Comparison of ENCODE assay signal across 27 cellular contexts in genomic region chr10:48842231-48842630, GRCh38.
"Had no signal": no experiment of that assay in that cellular context is flagged by ENCODE, and none has a peak within 500 bp of the region (broad histone marks: within the 10 kb centered on the region; RNA-seq: fewer than 3 reads in every experiment).

No MANE protein-coding gene starts in this region.

- H3K27ac Mint-ChIP-seq: activated B cell treated with CpG ODN at 0.5 μM for 24 hours; activated CD4-positive, alpha-beta memory T cell treated with anti-CD3 and anti-CD28 coated beads, Interleukin-2, amount 10 ng/mL, durations not matched to agents 7 days and 5 days; activated CD4-positive, alpha-beta T cell treated with anti-CD3 and anti-CD28 coated beads, Interleukin-2, amount 10 ng/mL, durations not matched to agents 7 days and 5 days; activated naive CD8-positive, alpha-beta T cell; activated T-helper 17 cell treated with anti-CD3 and anti-CD28 coated beads, Interleukin-2, amount 50 U/mL, for 72 hours; dendritic cell treated with granulocyte-macrophage colony-stimulating factor and Interleukin-4, amounts not matched to agents 40 ng/mL and 50 ng/mL, for 4 days; endodermal cell; T-helper 17 cell; T-helper 2 cell treated with Interferon-gamma antibody and Interleukin-4, amounts not matched to agents 5 μg/mL and 100 μg/mL, for 36 hours had no signal

- DNase-seq: activated B cell treated with CpG ODN at 0.5 μM for 24 hours; activated CD4-positive, alpha-beta memory T cell treated with anti-CD3 and anti-CD28 coated beads, Interleukin-2, amount 10 ng/mL, durations not matched to agents 7 days and 5 days; activated CD4-positive, alpha-beta T cell treated with anti-CD3 and anti-CD28 coated beads, Interleukin-2, amount 10 ng/mL, durations not matched to agents 7 days and 5 days; activated CD4-positive, alpha-beta T cell treated with anti-CD3 and anti-CD28 coated beads, Interleukin-2, amount 50 U/mL, for 4 hours; activated effector memory CD4-positive, alpha-beta T cell treated with Interleukin-2 at 50 U/mL for 16 hours; activated gamma-delta T cell treated with Interleukin-2 at 50 U/mL for 16 hours; activated naive CD4-positive, alpha-beta T cell treated with anti-CD3 and anti-CD28 coated beads, Interleukin-2, amount 50 U/mL, for 16 hours; activated naive CD4-positive, alpha-beta T cell treated with Interleukin-2 at 50 U/mL for 16 hours; activated T-cell treated with anti-CD3 and anti-CD28 coated beads, Interleukin-2, amount 50 U/mL, for 4 hours; amniotic stem cell; anterior cingulate cortex; brain microvascular endothelial cell; dorsolateral prefrontal cortex; effector memory CD4-positive, alpha-beta T cell; endodermal cell; foreskin fibroblast; head of caudate nucleus; T-helper 17 cell; T1000; WERI-Rb-1 had no signal

- H3K4me3 Mint-ChIP-seq: activated B cell treated with CpG ODN at 0.5 μM for 24 hours; activated CD4-positive, alpha-beta memory T cell treated with anti-CD3 and anti-CD28 coated beads, Interleukin-2, amount 10 ng/mL, durations not matched to agents 7 days and 5 days; activated CD4-positive, alpha-beta T cell treated with anti-CD3 and anti-CD28 coated beads, Interleukin-2, amount 10 ng/mL, durations not matched to agents 7 days and 5 days; activated naive CD8-positive, alpha-beta T cell; activated T-cell treated with anti-CD3 and anti-CD28 coated beads, Interleukin-2, amount 50 U/mL, for 4 hours; activated T-helper 17 cell treated with anti-CD3 and anti-CD28 coated beads, Interleukin-2, amount 50 U/mL, for 72 hours; central memory CD8-positive, alpha-beta T cell; dendritic cell treated with granulocyte-macrophage colony-stimulating factor and Interleukin-4, amounts not matched to agents 40 ng/mL and 50 ng/mL, for 4 days; endodermal cell; T-helper 17 cell; T-helper 2 cell treated with Interferon-gamma antibody and Interleukin-4, amounts not matched to agents 5 μg/mL and 100 μg/mL, for 36 hours had no signal

- H3K4me1 Mint-ChIP-seq: activated B cell treated with CpG ODN at 0.5 μM for 24 hours; activated CD4-positive, alpha-beta memory T cell treated with anti-CD3 and anti-CD28 coated beads, Interleukin-2, amount 10 ng/mL, durations not matched to agents 7 days and 5 days; activated CD4-positive, alpha-beta T cell treated with anti-CD3 and anti-CD28 coated beads, Interleukin-2, amount 10 ng/mL, durations not matched to agents 7 days and 5 days; activated T-helper 17 cell treated with anti-CD3 and anti-CD28 coated beads, Interleukin-2, amount 50 U/mL, for 72 hours; central memory CD8-positive, alpha-beta T cell; T-helper 17 cell had no signal

- H3K36me3 Mint-ChIP-seq: activated naive CD8-positive, alpha-beta T cell had no signal

- ATAC-seq: activated CD4-positive, CD25-positive, alpha-beta regulatory T cell treated with anti-CD3 and anti-CD28 coated beads, Interleukin-2, amount 50 U/mL, for 24 hours; activated T-cell treated with anti-CD3 and anti-CD28 coated beads, Interleukin-2, amount 50 U/mL, for 4 hours; activated T-helper 17 cell treated with anti-CD3 and anti-CD28 coated beads, Interleukin-2, amount 50 U/mL, for 72 hours; esophagus mucosa; T-helper 17 cell had no signal

- H3K27me3 Mint-ChIP-seq: activated B cell treated with CpG ODN at 0.5 μM for 24 hours; activated naive CD8-positive, alpha-beta T cell; dendritic cell treated with granulocyte-macrophage colony-stimulating factor and Interleukin-4, amounts not matched to agents 40 ng/mL and 50 ng/mL, for 4 days had no signal

- H3K9me3 Mint-ChIP-seq: activated B cell treated with CpG ODN at 0.5 μM for 24 hours; activated CD4-positive, alpha-beta memory T cell treated with anti-CD3 and anti-CD28 coated beads, Interleukin-2, amount 10 ng/mL, durations not matched to agents 7 days and 5 days; activated CD4-positive, alpha-beta T cell treated with anti-CD3 and anti-CD28 coated beads, Interleukin-2, amount 10 ng/mL, durations not matched to agents 7 days and 5 days; activated T-cell treated with anti-CD3 and anti-CD28 coated beads, Interleukin-2, amount 50 U/mL, for 4 hours; activated T-helper 17 cell treated with anti-CD3 and anti-CD28 coated beads, Interleukin-2, amount 50 U/mL, for 72 hours; central memory CD8-positive, alpha-beta T cell; dendritic cell treated with granulocyte-macrophage colony-stimulating factor and Interleukin-4, amounts not matched to agents 40 ng/mL and 50 ng/mL, for 4 days; endodermal cell; T-helper 2 cell treated with Interferon-gamma antibody and Interleukin-4, amounts not matched to agents 5 μg/mL and 100 μg/mL, for 36 hours had no signal
